17 cellular contexts compared by ENCODE assay signal in the genomic region with DNA sequence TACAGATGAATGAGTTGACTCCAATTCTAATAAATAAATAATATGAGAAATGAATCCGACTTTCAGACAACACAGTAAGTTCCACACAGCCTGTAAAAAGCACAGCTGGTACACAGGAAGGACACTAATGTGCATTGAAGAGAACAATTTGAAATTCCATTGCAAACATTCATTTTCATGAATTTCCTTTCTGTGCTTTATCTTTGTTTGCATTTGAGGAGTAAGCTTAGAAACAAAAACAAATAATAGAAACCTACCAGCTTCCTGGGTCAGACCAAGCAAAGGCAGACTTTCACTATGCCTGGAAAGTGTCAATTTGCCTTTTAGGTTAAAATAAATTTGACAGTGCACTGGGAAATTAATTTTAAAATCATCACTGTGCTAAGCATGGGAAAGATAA.
A peak's percentile ranks its signal among the peaks of the same experiment; 100 is the strongest.
DNase-seq lines count a peak whose midpoint lies in the region; ATAC-seq and TF ChIP-seq lines count a peak whose summit lies in the region.
"Had no signal": no experiment of that assay in that cellular context is flagged by ENCODE, and none has a peak within 500 bp of the region (broad histone marks: within the 10 kb centered on the region; RNA-seq: fewer than 3 reads in every experiment).

No MANE protein-coding gene starts in this region.

- peaks cover 10% of the 10 kb centered on the region for H3K4me1 ChIP-seq in HEK293 (ENCODE audit: control insufficient read depth, insufficient read depth, low read length)
- H3K4me1 ChIP-seq: BLaER1 treated with 17β-estradiol and CSF1 and Interleukin-3, amounts not matched to agents 10 nM and 100 nM; parathyroid adenoma had no signal

- no peaks in the 10 kb centered on the region for H3K36me3 ChIP-seq in HEK293 (ENCODE audit: control insufficient read depth in 2 of 2, insufficient read depth in 1 of 2, low read length in 2 of 2)
- H3K36me3 ChIP-seq: cardiac muscle cell had no signal

- no peak for TF ChIP-seq CTCF in HEK293 (tag by site-specific recombination; IDR thresholded peaks at IDR 0.05)

- CTCF ChIA-PET in HEK293 (lab: Yijun Ruan, JAX) = interaction anchor here (0.7 to 1.2 kb wide), 2 partner anchors 66 to 246 kb away, joined by 3 read pairs; no protein-coding TSS in a partner anchor

- POLR2A ChIA-PET in HEK293 (lab: Yijun Ruan, JAX) = no interaction called here

- ATAC-seq in GM21390 (IDR thresholded peaks at IDR 0.05; ENCODE audit: unreplicated experiment) = no peak
- ATAC-seq: mucosa of descending colon had no signal

- DNase-seq in NCI-H526 treated with DMSO at 0.1 percent for 48 hours (lab: John Stamatoyannopoulos, UW) (peak; percentile 51), dermis microvascular lymphatic vessel endothelial cell (ENCODE audit: low read depth in 2 of 2) (peak; percentile 64 to 69), pulmonary artery endothelial cell (ENCODE audit: low read depth, low spot score) (peak; percentile 33), AML-193 (lab: John Stamatoyannopoulos, UW) (no peak), NCI-H345 treated with DMSO at 0.1 percent for 48 hours (lab: John Stamatoyannopoulos, UW; ENCODE audit: unreplicated experiment) (no peak)
- DNase-seq: activated CD8-positive, alpha-beta memory T cell treated with anti-CD3 and anti-CD28 coated beads, Interleukin-2, amount 50 U/mL, for 4 hours; activated naive CD4-positive, alpha-beta T cell treated with anti-CD3 and anti-CD28 coated beads, Interleukin-2, amount 50 U/mL, for 16 hours; DMS79; head of caudate nucleus; mucosa of descending colon; NCI-H1105; NCI-H510A treated with DMSO at 0.1 percent for 48 hours had no signal

- no peak overlapping the region for H3K4me3 ChIP-seq in HEK293 (ENCODE audit: low read depth, low read length)
- H3K4me3 ChIP-seq: BLaER1 treated with 17β-estradiol and CSF1 and Interleukin-3, amounts not matched to agents 10 nM and 100 nM; cardiac muscle cell; mucosa of descending colon had no signal

- no peaks in the 10 kb centered on the region for H3K9me3 ChIP-seq in HEK293 (ENCODE audit: control insufficient read depth, insufficient read depth, low read depth, low read length)
- H3K9me3 ChIP-seq: mucosa of descending colon had no signal

- H3K27ac ChIP-seq in HEK293 (ENCODE audit: extremely low read depth, low read depth, low read length) = no peak overlapping the region
- H3K27ac ChIP-seq: BLaER1 treated with 17β-estradiol and CSF1 and Interleukin-3, amounts not matched to agents 10 nM and 100 nM; cardiac muscle cell; parathyroid adenoma had no signal

TF ChIP-seq in HEK293, 187 proteins besides CTCF, POLR2A, EP300 and RAD21:
- TF ChIP-seq, protein P1, sequence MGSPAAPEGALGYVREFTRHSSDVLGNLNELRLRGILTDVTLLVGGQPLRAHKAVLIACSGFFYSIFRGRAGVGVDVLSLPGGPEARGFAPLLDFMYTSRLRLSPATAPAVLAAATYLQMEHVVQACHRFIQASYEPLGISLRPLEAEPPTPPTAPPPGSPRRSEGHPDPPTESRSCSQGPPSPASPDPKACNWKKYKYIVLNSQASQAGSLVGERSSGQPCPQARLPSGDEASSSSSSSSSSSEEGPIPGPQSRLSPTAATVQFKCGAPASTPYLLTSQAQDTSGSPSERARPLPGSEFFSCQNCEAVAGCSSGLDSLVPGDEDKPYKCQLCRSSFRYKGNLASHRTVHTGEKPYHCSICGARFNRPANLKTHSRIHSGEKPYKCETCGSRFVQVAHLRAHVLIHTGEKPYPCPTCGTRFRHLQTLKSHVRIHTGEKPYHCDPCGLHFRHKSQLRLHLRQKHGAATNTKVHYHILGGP (tag by site-specific recombination; IDR thresholded peaks at IDR 0.05) = 0 out of 2 replicates have a peak, but pooled peaks have one; percentile 11
- TF ChIP-seq ZBTB8A (tag by site-specific recombination; IDR thresholded peaks at IDR 0.05) = no peak
- peak; percentile 45; the same call in 1 of the 2 replicates for TF ChIP-seq FEZF1 (tag by site-specific recombination; IDR thresholded peaks at IDR 0.05)
- TF ChIP-seq, protein P2, sequence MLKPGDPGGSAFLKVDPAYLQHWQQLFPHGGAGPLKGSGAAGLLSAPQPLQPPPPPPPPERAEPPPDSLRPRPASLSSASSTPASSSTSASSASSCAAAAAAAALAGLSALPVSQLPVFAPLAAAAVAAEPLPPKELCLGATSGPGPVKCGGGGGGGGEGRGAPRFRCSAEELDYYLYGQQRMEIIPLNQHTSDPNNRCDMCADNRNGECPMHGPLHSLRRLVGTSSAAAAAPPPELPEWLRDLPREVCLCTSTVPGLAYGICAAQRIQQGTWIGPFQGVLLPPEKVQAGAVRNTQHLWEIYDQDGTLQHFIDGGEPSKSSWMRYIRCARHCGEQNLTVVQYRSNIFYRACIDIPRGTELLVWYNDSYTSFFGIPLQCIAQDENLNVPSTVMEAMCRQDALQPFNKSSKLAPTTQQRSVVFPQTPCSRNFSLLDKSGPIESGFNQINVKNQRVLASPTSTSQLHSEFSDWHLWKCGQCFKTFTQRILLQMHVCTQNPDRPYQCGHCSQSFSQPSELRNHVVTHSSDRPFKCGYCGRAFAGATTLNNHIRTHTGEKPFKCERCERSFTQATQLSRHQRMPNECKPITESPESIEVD (tag by site-specific recombination; IDR thresholded peaks at IDR 0.05) = peak; percentile 26; the same call in 1 of the 2 replicates

Comparison
In these comparisons a context has a peak if more than half of its experiments do, and no peak if none do; other contexts are left out.
1. DNase-seq: peak in NCI-H526 treated with DMSO at 0.1 percent for 48 hours (single experiment), dermis microvascular lymphatic vessel endothelial cell (2 of 2) and pulmonary artery endothelial cell (single experiment); none in AML-193 (0 of 2) and NCI-H345 treated with DMSO at 0.1 percent for 48 hours (single experiment).